Comparison of ENCODE assay signal across 29 cellular contexts in genomic region chr3:168066882-168067281, GRCh38. TPM values are rescaled to one million over a fixed set of nuclear protein-coding genes. Genes with fewer than 3 reads are reported as not detected.
A peak's percentile ranks its signal among the peaks of the same experiment; 100 is the strongest.
DNase-seq lines count a peak whose midpoint lies in the region; ATAC-seq and TF ChIP-seq lines count a peak whose summit lies in the region.
"Had no signal": no experiment of that assay in that cellular context is flagged by ENCODE, and none has a peak within 500 bp of the region (broad histone marks: within the 10 kb centered on the region; RNA-seq: fewer than 3 reads in every experiment).

No MANE protein-coding gene starts in this region.

- TF ChIP-seq CTCF in OCI-LY3 (IDR thresholded peaks at IDR 0.05; ENCODE audit: low read depth, low read length) (no peak), osteoblast (IDR thresholded peaks at IDR 0.05; ENCODE audit: extremely low read depth, low read depth, low read length) (no peak), brain microvascular endothelial cell (IDR thresholded peaks at IDR 0.05; ENCODE audit: low read depth, low read length, missing control alignments) (no peak)

- ATAC-seq in GM18511 (IDR thresholded peaks at IDR 0.05; ENCODE audit: unreplicated experiment) (peak; percentile 51), GM21717 (IDR thresholded peaks at IDR 0.05; ENCODE audit: unreplicated experiment) (peak; percentile 52)
- ATAC-seq: activated T-helper 17 cell treated with anti-CD3 and anti-CD28 coated beads, Interleukin-2, amount 50 U/mL, for 72 hours; gastrocnemius medialis; lower lobe of right lung; mucosa of descending colon had no signal

- in situ Hi-C loops in brain microvascular endothelial cell (cut with HindIII; ENCODE audit: low pct_ligation_motif_present, low sequenced_read_pairs): no loop called here

- DNase-seq in osteoblast (ENCODE audit: insufficient read length, low spot score, missing footprints) (no peak), pons (ENCODE audit: low spot score) (no peak), brain microvascular endothelial cell (no peak), DMS53 treated with DMSO at 0.1 percent for 48 hours (lab: John Stamatoyannopoulos, UW; ENCODE audit: unreplicated experiment) (no peak)
- DNase-seq: activated CD4-positive, alpha-beta T cell treated with anti-CD3 and anti-CD28 coated beads for 48 hours; activated naive CD4-positive, alpha-beta T cell treated with anti-CD3 and anti-CD28 coated beads, Interleukin-2, amount 10 ng/mL, durations not matched to agents 7 days and 5 days; Caco-2; DND-41; dorsolateral prefrontal cortex; gastrocnemius medialis; GOT3; KBM-7; lower lobe of right lung; mucosa of descending colon; NCI-H1105 treated with DMSO at 0.1 percent for 48 hours; NCI-H1930; NCI-H2171 treated with DMSO at 0.1 percent for 48 hours; NCI-H526 treated with DMSO at 0.1 percent for 48 hours; stimulated activated CD4-positive, alpha-beta T cell treated with anti-CD3 and anti-CD28 coated beads, Interleukin-15, amount 100 ng/mL, for 24 hours; stimulated activated CD4-positive, alpha-beta T cell treated with anti-CD3 and anti-CD28 coated beads, Interleukin-4, amount 100 ng/mL, for 4 hours; T1000; transverse colon had no signal

- no peaks in the 10 kb centered on the region for H3K27me3 ChIP-seq in OCI-LY3 (ENCODE audit: low read depth, low read length)
- H3K27me3 ChIP-seq in osteoblast (ENCODE audit: insufficient read depth, low read length): no peaks in the 10 kb centered on the region
- no peaks in the 10 kb centered on the region for H3K27me3 ChIP-seq in brain microvascular endothelial cell (replicated peaks)
- H3K27me3 ChIP-seq: dorsolateral prefrontal cortex, esophagus muscularis mucosa, gastrocnemius medialis, transverse colon had no signal

- H3K36me3 ChIP-seq in OCI-LY3 (replicated peaks; ENCODE audit: low read depth, low read length) (no peaks in the 10 kb centered on the region), osteoblast (ENCODE audit: insufficient read depth, low read length) (no peaks in the 10 kb centered on the region), brain microvascular endothelial cell (replicated peaks) (no peaks in the 10 kb centered on the region)
- H3K36me3 ChIP-seq: esophagus muscularis mucosa, gastrocnemius medialis, lower lobe of right lung, transverse colon had no signal

- H3K27ac ChIP-seq in OCI-LY3 (ENCODE audit: low read length) (no peak overlapping the region), osteoblast (ENCODE audit: low read depth, low read length) (no peak overlapping the region), brain microvascular endothelial cell (no peak overlapping the region)
- H3K27ac ChIP-seq: C4-2B, dorsolateral prefrontal cortex, esophagus muscularis mucosa, gastrocnemius medialis, lower lobe of right lung, transverse colon, VCaP had no signal

- H3K79me2 ChIP-seq in OCI-LY3 (ENCODE audit: low read length) (no peaks in the 10 kb centered on the region), osteoblast (ENCODE audit: insufficient read depth, low read length) (peaks cover 77% of the 10 kb centered on the region)

- H3K4me2 ChIP-seq in OCI-LY3 (ENCODE audit: low read length): peak overlapping the region; percentile 17; the same call in 1 of the 2 replicates
- H3K4me2 ChIP-seq in osteoblast (ENCODE audit: insufficient read depth, low read length): peak overlapping the region; percentile 18

- H3K4me3 ChIP-seq in OCI-LY3 (ENCODE audit: low read length) (no peak overlapping the region), osteoblast (ENCODE audit: insufficient read depth, low read length) (no peak overlapping the region), brain microvascular endothelial cell (ENCODE audit: low read depth, low read length) (no peak overlapping the region)
- H3K4me3 ChIP-seq: esophagus muscularis mucosa, gastrocnemius medialis, lower lobe of right lung, mucosa of descending colon, transverse colon had no signal

- H4K20me1 ChIP-seq in OCI-LY3 (ENCODE audit: insufficient read depth, low read length) (no peaks in the 10 kb centered on the region), osteoblast (ENCODE audit: insufficient read depth, low read length) (peaks cover 1% of the 10 kb centered on the region)

- peaks cover 19% of the 10 kb centered on the region for H3K4me1 ChIP-seq in OCI-LY3 (ENCODE audit: low read length)
- H3K4me1 ChIP-seq in osteoblast (ENCODE audit: insufficient read depth, low read length): peaks cover 16% of the 10 kb centered on the region

- H2AFZ ChIP-seq in OCI-LY3 (ENCODE audit: low read depth, low read length) (no peak overlapping the region), osteoblast (ENCODE audit: low read length) (no peak overlapping the region)

- no peak overlapping the region for H3K9ac ChIP-seq in OCI-LY3 (ENCODE audit: low read length)

- H3K9me3 ChIP-seq in OCI-LY3 (ENCODE audit: insufficient read depth, low read length) (no peaks in the 10 kb centered on the region), osteoblast (ENCODE audit: low read depth, low read length) (no peaks in the 10 kb centered on the region)
- H3K9me3 ChIP-seq: Caco-2, esophagus muscularis mucosa, gastrocnemius medialis, lower lobe of right lung, mucosa of descending colon, transverse colon had no signal

RNA-seq across cellular contexts. Expression of gene GOLIM4, which starts 28.8 kb away (rescaled TPM):
- total RNA-seq in osteoblast: 44.5 and 50.1 TPM in 2 replicates
